In the genomic region with DNA sequence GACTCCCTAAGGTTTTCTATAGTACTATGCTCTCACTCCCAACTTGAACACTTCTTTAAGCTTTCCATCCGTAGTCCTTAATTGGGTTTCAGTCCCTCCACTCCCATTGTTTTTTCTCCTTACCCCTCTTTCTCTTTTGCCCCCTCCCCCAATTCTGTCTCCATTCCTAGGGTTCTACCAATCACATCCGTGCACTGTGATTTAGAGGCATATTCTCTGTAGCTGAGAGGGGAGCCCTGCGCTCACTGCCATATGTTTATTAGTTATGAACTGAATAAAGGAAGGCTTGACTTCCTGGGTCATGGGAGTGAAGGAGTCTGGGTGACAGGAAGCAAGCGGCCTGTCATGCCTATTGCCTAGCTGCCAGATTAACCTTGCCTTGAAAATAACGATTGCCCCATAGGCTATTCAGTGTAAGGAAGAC, we compare ENCODE assay signal across 8 cellular contexts. TPM values are rescaled to one million over a fixed set of nuclear protein-coding genes. Genes with fewer than 3 reads are reported as not detected.
DNase-seq lines count a peak whose midpoint lies in the region; ATAC-seq and TF ChIP-seq lines count a peak whose summit lies in the region.

No MANE protein-coding gene starts in this region.

- H3K9me3 ChIP-seq in mucosa of rectum (ENCODE audit: control insufficient read depth in 2 of 2, low read length in 2 of 2) (no peaks in the 10 kb centered on the region), tibial artery (no peaks in the 10 kb centered on the region)

- H3K4me1 ChIP-seq in mucosa of rectum (ENCODE audit: control insufficient read depth in 2 of 2, insufficient read depth in 2 of 2, low read length in 2 of 2) = no peaks in the 10 kb centered on the region
- peaks cover 0 to 10% (median 4%) of the 10 kb centered on the region in 4 donors for H3K4me1 ChIP-seq in tibial artery

- peak; percentile 69 for ATAC-seq in HG02642 (IDR thresholded peaks at IDR 0.05; ENCODE audit: poor library complexity, unreplicated experiment)

- peak overlapping the region; percentile 78 to 79 for H3K9ac ChIP-seq in mucosa of rectum (ENCODE audit: low read depth in 1 of 2, low read length in 2 of 2)

- peak; percentile 9 for DNase-seq in NK-92 treated with Interleukin-12 subunit alpha and Interleukin-12 subunit beta, amount 100 ng/mL, for 24 hours (lab: John Stamatoyannopoulos, UW)
- DNase-seq in NK-92 (lab: John Stamatoyannopoulos, UW; ENCODE audit: unreplicated experiment) (no peak), NCI-H2107 (lab: John Stamatoyannopoulos, UW) (peak; percentile 2), epithelial cell of proximal tubule (ENCODE audit: low read depth) (no peak), tibial artery (no peak)
- peak; percentile 30 for DNase-seq in activated CD4-positive, alpha-beta T cell treated with anti-CD3 and anti-CD28 coated beads for 48 hours

- H3K36me3 ChIP-seq in mucosa of rectum (ENCODE audit: control insufficient read depth in 2 of 2, insufficient read depth in 2 of 2, low read length in 2 of 2) (peaks cover 0 to 3% of the 10 kb centered on the region in 2 donors), tibial artery (peaks cover 0 to 7% (median 7%) of the 10 kb centered on the region in 3 donors)

- H3K27ac ChIP-seq in mucosa of rectum (ENCODE audit: low read depth in 2 of 2, low read length in 2 of 2) (peak overlapping the region; percentile 91 to 93), tibial artery (peak overlapping the region; percentile 82 to 89)

- no peak for TF ChIP-seq CTCF in epithelial cell of proximal tubule (conservative IDR thresholded peaks at IDR 0.05; ENCODE audit: low read depth, low read length)
- TF ChIP-seq CTCF in tibial artery (IDR thresholded peaks at IDR 0.05) = no peak

- H3K27me3 ChIP-seq in mucosa of rectum (ENCODE audit: control insufficient read depth in 2 of 2, insufficient read depth in 2 of 2, low read length in 2 of 2) = no peaks in the 10 kb centered on the region
- H3K27me3 ChIP-seq in tibial artery = no peaks in the 10 kb centered on the region

- H3K4me3 ChIP-seq in epithelial cell of proximal tubule (ENCODE audit: low read depth, low read length) (peak overlapping the region; percentile 84), mucosa of rectum (ENCODE audit: low read length in 2 of 2) (peak overlapping the region; percentile 60 to 84), tibial artery (peak overlapping the region; percentile 65)

- intact Hi-C loops in tibial artery (cut with DNase I; ENCODE audit: low total_unique reads) = loop anchor here (10.0 kb wide), 1 partner anchor 50 kb away; no protein-coding TSS in a partner anchor

RNA-seq across cellular contexts. Expression of a gene that starts 0.5 kb away (rescaled TPM):
- 47.6 and 54.2 TPM in 2 replicates for total RNA-seq in epithelial cell of proximal tubule

RNA-seq across cellular contexts. Expression of a gene that starts 25.5 kb away (rescaled TPM):
- 30.1 and 32.1 TPM in 2 replicates for total RNA-seq in epithelial cell of proximal tubule

RNA-seq across cellular contexts. Expression of a gene that starts 43.6 kb away (rescaled TPM):
- 18.5 and 28.1 TPM in 2 replicates for total RNA-seq in epithelial cell of proximal tubule

Comparison
In these comparisons a context has a peak if more than half of its experiments do, and no peak if none do; other contexts are left out.
1. DNase-seq: peak in NK-92 treated with Interleukin-12 subunit alpha and Interleukin-12 subunit beta, amount 100 ng/mL, for 24 hours (single experiment), NCI-H2107 (single experiment) and activated CD4-positive, alpha-beta T cell treated with anti-CD3 and anti-CD28 coated beads for 48 hours (single experiment); none in NK-92 (single experiment), epithelial cell of proximal tubule (single experiment) and tibial artery (0 of 2).
2. Peak in every context shown above with its lines, with median percentiles within 50 percentile points of each other: H3K4me3 ChIP-seq.